In the genomic region with DNA sequence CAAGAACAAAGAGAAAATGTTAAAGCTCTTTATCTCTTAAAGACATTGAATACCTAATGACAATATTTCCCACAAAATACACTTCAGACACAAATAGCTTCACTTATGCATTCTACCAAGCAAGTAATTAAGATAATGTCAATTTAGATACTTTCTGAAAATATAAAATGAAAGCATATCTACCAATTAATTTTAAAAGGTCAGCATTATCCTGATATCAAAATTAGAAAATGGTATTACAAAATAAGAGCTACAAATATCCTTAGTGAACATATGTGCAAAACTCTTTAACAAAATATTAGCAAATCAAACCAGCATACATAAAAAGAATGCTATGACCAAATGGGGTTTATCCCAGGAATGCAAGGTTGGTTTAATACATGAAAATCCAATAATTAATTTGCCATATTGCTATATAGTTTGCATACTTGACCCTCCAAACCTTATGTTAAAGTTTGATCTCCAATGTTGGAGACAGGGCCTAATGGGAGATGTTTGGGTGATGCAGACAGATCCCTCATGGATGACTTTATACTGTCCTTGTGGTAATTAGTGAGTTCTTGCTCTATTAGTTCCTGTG, we compare ENCODE assay signal across 2 cellular contexts.
TF ChIP-seq lines count a peak whose summit lies in the region.

No MANE protein-coding gene starts in this region.

TF ChIP-seq in HepG2, 621 proteins besides CTCF, POLR2A, EP300 and RAD21:
- TF ChIP-seq MAFK (conservative IDR thresholded peaks at IDR 0.05 in 1 of 2, IDR thresholded peaks at IDR 0.05 in 1 of 2; ENCODE audit: low read length in 2 of 2) (peak in 1 of 2 experiments; percentile 57; a peak in 2 of 4 replicates), SP1 (IDR thresholded peaks at IDR 0.05) (no peak), SP1 (CRISPR knock-in tag; IDR thresholded peaks at IDR 0.05) (no peak), MAFF (IDR thresholded peaks at IDR 0.05; ENCODE audit: low read depth, low read length) (peak; percentile 39; the same call in 1 of the 2 replicates)

TF ChIP-seq in K562, 482 proteins besides CTCF, POLR2A, EP300 and RAD21:
- peak; percentile 30; the same call in 1 of the 2 replicates for TF ChIP-seq MAFG (tag; conservative IDR thresholded peaks at IDR 0.05)
- TF ChIP-seq C11orf30 (IDR thresholded peaks at IDR 0.05; ENCODE audit: low read depth), result peak; percentile 53; the same call in 1 of the 2 replicates
- TF ChIP-seq, protein P1, sequence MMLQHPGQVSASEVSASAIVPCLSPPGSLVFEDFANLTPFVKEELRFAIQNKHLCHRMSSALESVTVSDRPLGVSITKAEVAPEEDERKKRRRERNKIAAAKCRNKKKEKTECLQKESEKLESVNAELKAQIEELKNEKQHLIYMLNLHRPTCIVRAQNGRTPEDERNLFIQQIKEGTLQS (IDR thresholded peaks at IDR 0.05), result no peak
- TF ChIP-seq, protein P1 (CRISPR knock-in tag; conservative IDR thresholded peaks at IDR 0.05), result no peak
- no peak for TF ChIP-seq PHF20 (IDR thresholded peaks at IDR 0.05; ENCODE audit: partially characterized antibody)
- TF ChIP-seq ZNF316 (IDR thresholded peaks at IDR 0.05), result peak; percentile 78
- TF ChIP-seq, protein P2, sequence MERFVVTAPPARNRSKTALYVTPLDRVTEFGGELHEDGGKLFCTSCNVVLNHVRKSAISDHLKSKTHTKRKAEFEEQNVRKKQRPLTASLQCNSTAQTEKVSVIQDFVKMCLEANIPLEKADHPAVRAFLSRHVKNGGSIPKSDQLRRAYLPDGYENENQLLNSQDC (CRISPR knock-in tag; IDR thresholded peaks at IDR 0.05), result no peak
- TF ChIP-seq ZNF324 (CRISPR knock-in tag; IDR thresholded peaks at IDR 0.05), result peak; percentile 92
- TF ChIP-seq MYBL2 (IDR thresholded peaks at IDR 0.05; ENCODE audit: low read depth), result no peak
- TF ChIP-seq MYBL2 (CRISPR knock-in tag; IDR thresholded peaks at IDR 0.05; ENCODE audit: borderline replicate concordance), result no peak
